9 cellular contexts compared by ENCODE assay signal in the genomic region with DNA sequence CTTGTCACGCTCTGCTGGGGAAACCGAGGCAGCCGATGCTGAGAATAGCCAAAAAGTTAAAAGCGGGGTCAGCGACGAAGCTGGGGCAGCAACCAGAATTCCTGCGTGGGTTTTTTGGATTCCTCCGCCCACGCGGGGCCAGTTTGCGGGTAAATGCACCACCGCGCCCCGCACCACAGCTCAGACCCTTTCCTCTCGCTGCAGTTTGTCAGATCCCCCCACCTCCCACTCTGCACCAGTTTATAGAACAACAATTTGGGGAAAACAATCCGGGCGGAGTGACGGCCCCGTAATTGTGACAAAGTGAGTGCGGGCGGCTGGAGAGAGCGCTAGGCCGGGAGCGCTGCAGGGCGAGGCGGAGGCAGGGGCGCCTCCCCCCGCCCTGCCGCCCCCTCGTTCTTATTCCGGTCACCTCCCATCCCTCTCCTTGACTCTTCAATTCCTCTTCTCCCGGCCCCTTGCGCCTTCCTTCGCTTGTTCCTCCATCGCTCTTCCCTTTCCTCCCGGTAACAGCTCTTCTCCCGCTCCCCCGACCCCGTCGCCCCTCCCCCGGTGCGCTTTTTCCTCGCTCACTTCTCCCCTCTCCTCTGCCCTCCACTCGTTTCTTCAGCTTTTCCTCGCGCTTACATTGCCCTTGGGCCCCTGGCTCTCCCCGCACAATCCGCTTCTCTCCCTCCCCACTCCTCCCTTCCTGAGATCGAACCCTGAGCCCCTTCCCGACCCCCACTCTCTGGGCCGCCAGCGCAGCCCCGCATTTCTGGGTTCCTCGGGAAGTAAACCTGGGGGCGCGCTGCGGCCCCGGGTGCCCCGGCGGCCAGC. TPM values are rescaled to one million over a fixed set of nuclear protein-coding genes. Genes with fewer than 3 reads are reported as not detected.
DNase-seq lines count a peak whose midpoint lies in the region; ATAC-seq and TF ChIP-seq lines count a peak whose summit lies in the region.
"Had no signal": no experiment of that assay in that cellular context is flagged by ENCODE, and none has a peak within 500 bp of the region (broad histone marks: within the 10 kb centered on the region; RNA-seq: fewer than 3 reads in every experiment).

No MANE protein-coding gene starts in this region.

- H2BK120ac ChIP-seq in trophoblast cell (ENCODE audit: insufficient read depth, low read length, poor library complexity) = no peak overlapping the region

- TF ChIP-seq CTCF in endodermal cell (conservative IDR thresholded peaks at IDR 0.05) = no peak

- no peaks in the 10 kb centered on the region for H3K9me3 Mint-ChIP-seq in CD8-positive, alpha-beta memory T cell
- H3K9me3 Mint-ChIP-seq in endodermal cell = no peaks in the 10 kb centered on the region

- H3K4ac ChIP-seq in trophoblast cell (ENCODE audit: low read depth, low read length) = no peak overlapping the region

- no peak overlapping the region for H2AFZ ChIP-seq in trophoblast cell (ENCODE audit: insufficient read depth, low read length, poor library complexity)

- no peaks in the 10 kb centered on the region for H3K9me3 ChIP-seq in CD8-positive, alpha-beta memory T cell (ENCODE audit: low read length)
- H3K9me3 ChIP-seq in endodermal cell (ENCODE audit: control insufficient read depth, low read length) = no peaks in the 10 kb centered on the region
- peaks cover 8% of the 10 kb centered on the region for H3K9me3 ChIP-seq in trophoblast cell (ENCODE audit: insufficient read depth, low read depth, low read length)
- H3K9me3 ChIP-seq: adrenal gland had no signal

- ATAC-seq in GM18868 (IDR thresholded peaks at IDR 0.05; ENCODE audit: unreplicated experiment) (no peak), HG03159 (IDR thresholded peaks at IDR 0.05; ENCODE audit: unreplicated experiment) (no peak)

- H3K23ac ChIP-seq in trophoblast cell (ENCODE audit: low read length) = no peak overlapping the region

- H3K4me3 Mint-ChIP-seq in CD8-positive, alpha-beta memory T cell = peak overlapping the region; percentile 66 to 91 (median 85)
- peak overlapping the region; percentile 58 for H3K4me3 Mint-ChIP-seq in endodermal cell

- CTCF ChIA-PET in CD8-positive, alpha-beta memory T cell (lab: Charles Lee) = interaction anchor here (1.4 to 6.8 kb wide), 9 partner anchors 9 to 168 kb away, joined by 3 to 102 read pairs (median 18); partner anchors contain the start of genes C1QL4, PRPH, SPATS2 and TROAP

- H2AK5ac ChIP-seq in trophoblast cell (ENCODE audit: low read length) = no peak overlapping the region

- H3K4me1 Mint-ChIP-seq in CD8-positive, alpha-beta memory T cell = peaks cover 33 to 62% (median 41%) of the 10 kb centered on the region in 3 donors
- H3K4me1 Mint-ChIP-seq in endodermal cell = peaks cover 15% of the 10 kb centered on the region

- H4K12ac ChIP-seq in trophoblast cell (ENCODE audit: low read depth, low read length) = no peak overlapping the region

- H2BK5ac ChIP-seq in trophoblast cell (ENCODE audit: low read depth, low read length, poor library complexity) = no peak overlapping the region

- H3K36me3 ChIP-seq in CD8-positive, alpha-beta memory T cell (ENCODE audit: insufficient read depth, low read length) = no peaks in the 10 kb centered on the region
- H3K36me3 ChIP-seq in endodermal cell (ENCODE audit: control insufficient read depth, insufficient read depth, low read length) (no peaks in the 10 kb centered on the region), trophoblast cell (ENCODE audit: control insufficient read depth in 1 of 2, insufficient read depth in 2 of 2, low read length in 2 of 2) (no peaks in the 10 kb centered on the region)
- H3K36me3 ChIP-seq: adrenal gland had no signal

- no peak overlapping the region for H4K91ac ChIP-seq in trophoblast cell (ENCODE audit: low read depth, low read length)

- no peak overlapping the region for H3K14ac ChIP-seq in trophoblast cell (ENCODE audit: low read length)

- H3K4me1 ChIP-seq in CD8-positive, alpha-beta memory T cell (ENCODE audit: insufficient read depth, low read length) = peaks cover 52% of the 10 kb centered on the region
- H3K4me1 ChIP-seq in endodermal cell (ENCODE audit: control insufficient read depth, insufficient read depth, low read length) (peaks cover 5% of the 10 kb centered on the region), trophoblast cell (ENCODE audit: control insufficient read depth in 1 of 2, insufficient read depth in 2 of 2, low read length in 2 of 2) (peaks cover 21 to 27% of the 10 kb centered on the region in 2 experiments)

- no peaks in the 10 kb centered on the region for H3K79me1 ChIP-seq in trophoblast cell (ENCODE audit: low read length)

- POLR2A ChIA-PET in CD8-positive, alpha-beta memory T cell (lab: Charles Lee) = interaction anchor here (1.6 to 2.0 kb wide), 2 partner anchors 21 to 23 kb away, joined by 6 to 12 read pairs; partner anchors contain the start of genes SPATS2 and TROAP

- no peak overlapping the region for H3K27ac ChIP-seq in CD8-positive, alpha-beta memory T cell (ENCODE audit: low read depth, low read length)
- H3K27ac ChIP-seq in endodermal cell (ENCODE audit: low read depth, low read length) = no peak overlapping the region
- no peak overlapping the region for H3K27ac ChIP-seq in trophoblast cell (ENCODE audit: low read depth, low read length)
- H3K27ac ChIP-seq: adrenal gland had no signal

- H3K18ac ChIP-seq in trophoblast cell (ENCODE audit: low read length) = no peak overlapping the region

- 0 to 1% methylated on average over 10 to 60 of the region's 60 CpGs for WGBS in endodermal cell (ENCODE audit: insufficient coverage in 1 of 2, insufficient read length in 1 of 2), 2 experiments
- WGBS in trophoblast cell (ENCODE audit: extremely low coverage, insufficient coverage, insufficient read length) = no CpG with 5 or more reads among the region's 60 CpGs

- no peak overlapping the region for H3K9ac ChIP-seq in endodermal cell (ENCODE audit: extremely low read depth, low read length, poor library complexity, severe bottlenecking)
- no peak overlapping the region for H3K9ac ChIP-seq in trophoblast cell (ENCODE audit: low read length)

- peak overlapping the region; percentile 51 for H3K4me2 ChIP-seq in trophoblast cell (ENCODE audit: low read length)

- H3K4me3 ChIP-seq in CD8-positive, alpha-beta memory T cell (ENCODE audit: low read length) = peak overlapping the region; percentile 69
- H3K4me3 ChIP-seq in endodermal cell (ENCODE audit: low read length) (peak overlapping the region; percentile 65), trophoblast cell (ENCODE audit: low read depth, low read length) (no peak overlapping the region)

- DNase-seq in CD8-positive, alpha-beta memory T cell = no peak
- DNase-seq in HuH-7 (ENCODE audit: low spot score) (peak; percentile 68), endodermal cell (peak; percentile 84), trophoblast cell (no peak), cerebellum (ENCODE audit: low spot score) (no peak), COR-L47 (lab: John Stamatoyannopoulos, UW) (no peak)

- H3K36me3 Mint-ChIP-seq in CD8-positive, alpha-beta memory T cell = no peaks in the 10 kb centered on the region
- no peaks in the 10 kb centered on the region for H3K36me3 Mint-ChIP-seq in endodermal cell (ENCODE audit: low read depth)

- no peak overlapping the region for H4K8ac ChIP-seq in trophoblast cell (ENCODE audit: low read depth, low read length)

- H2BK12ac ChIP-seq in trophoblast cell (ENCODE audit: low read length) = no peak overlapping the region

- H3K27me3 Mint-ChIP-seq in CD8-positive, alpha-beta memory T cell = peaks cover 48 to 53% of the 10 kb centered on the region in 2 donors
- H3K27me3 Mint-ChIP-seq in endodermal cell (ENCODE audit: insufficient read depth) = peaks cover 97% of the 10 kb centered on the region

- H3K79me2 ChIP-seq in trophoblast cell (ENCODE audit: control insufficient read depth, insufficient read depth, low read length, poor library complexity) = no peaks in the 10 kb centered on the region

- peaks cover 61% of the 10 kb centered on the region for H3K27me3 ChIP-seq in CD8-positive, alpha-beta memory T cell (ENCODE audit: insufficient read depth, low read length, poor library complexity, severe bottlenecking)
- H3K27me3 ChIP-seq in endodermal cell (ENCODE audit: control insufficient read depth, insufficient read depth, low read length, poor library complexity, severe bottlenecking) (peaks cover 84% of the 10 kb centered on the region), trophoblast cell (ENCODE audit: insufficient read depth, low read length) (peaks cover 60% of the 10 kb centered on the region)

- H3K27ac Mint-ChIP-seq in CD8-positive, alpha-beta memory T cell = no peak overlapping the region
- H3K27ac Mint-ChIP-seq in endodermal cell = no peak overlapping the region

RNA-seq across cellular contexts. Expression of gene DNAJC22, which starts 0.6 kb away (rescaled TPM):
- total RNA-seq in CD8-positive, alpha-beta memory T cell = not detected
- polyA plus RNA-seq in CD8-positive, alpha-beta memory T cell = not detected
- 1 to 10 TPM; 1.9 to 4.6 TPM for total RNA-seq in endodermal cell
- 1.9 TPM for polyA plus RNA-seq in endodermal cell (2013, experiment 1 of 2)
- polyA plus RNA-seq in endodermal cell (2013, experiment 2 of 2) = 2.2 TPM
- polyA plus RNA-seq in trophoblast cell (2013) = 1.1 and 1.3 TPM in 2 replicates
- total RNA-seq in cerebellum = 1.4 TPM

RNA-seq across cellular contexts. Expression of gene C1QL4, which starts 9.1 kb away (rescaled TPM):
- total RNA-seq in CD8-positive, alpha-beta memory T cell = not detected
- not detected for polyA plus RNA-seq in CD8-positive, alpha-beta memory T cell
- total RNA-seq in endodermal cell (under 1 TPM; 0.20 to 0.38 TPM), cerebellum (2.7 TPM)
- 31.0 TPM for polyA plus RNA-seq in endodermal cell (2013, experiment 1 of 2)
- polyA plus RNA-seq in endodermal cell (2013, experiment 2 of 2) = 38.9 TPM
- polyA plus RNA-seq in trophoblast cell (2013) = 0.04 TPM in 2 replicates
- polyA plus RNA-seq: adrenal gland had no signal

RNA-seq across cellular contexts. Expression of gene SPATS2, which starts 21.2 kb away (rescaled TPM):
- 1 to 10 TPM; 9.1 to 9.4 TPM for total RNA-seq in CD8-positive, alpha-beta memory T cell
- polyA plus RNA-seq in CD8-positive, alpha-beta memory T cell = 7.6 TPM
- total RNA-seq in endodermal cell (10 to 100 TPM; 50.2 to 64.8 TPM), cerebellum (59.9 TPM)
- polyA plus RNA-seq in endodermal cell (2013, experiment 1 of 2) = 52.3 TPM
- polyA plus RNA-seq in endodermal cell (2013, experiment 2 of 2) = 46.9 TPM
- polyA plus RNA-seq in trophoblast cell (2013) = 32.4 and 34.0 TPM in 2 replicates

RNA-seq across cellular contexts. Expression of gene TROAP, which starts 23.0 kb away (rescaled TPM):
- 10 to 100 TPM; 33.6 to 35.0 TPM for total RNA-seq in CD8-positive, alpha-beta memory T cell
- 0.79 TPM for polyA plus RNA-seq in CD8-positive, alpha-beta memory T cell
- total RNA-seq in endodermal cell (10 to 100 TPM; 60.5 to 87.4 TPM), cerebellum (6.7 TPM)
- polyA plus RNA-seq in endodermal cell (2013, experiment 1 of 2) = 89.3 TPM
- 86.0 TPM for polyA plus RNA-seq in endodermal cell (2013, experiment 2 of 2)
- polyA plus RNA-seq in trophoblast cell (2013) = 36.9 and 42.9 TPM in 2 replicates

RNA-seq across cellular contexts. Expression of gene PRPH, which starts 51.1 kb away (rescaled TPM):
- total RNA-seq in CD8-positive, alpha-beta memory T cell = not detected
- not detected for polyA plus RNA-seq in CD8-positive, alpha-beta memory T cell
- total RNA-seq in endodermal cell (under 1 TPM; 0.42 to 0.51 TPM), cerebellum (3.1 TPM)
- polyA plus RNA-seq in endodermal cell (2013, experiment 1 of 2) = 18.3 TPM
- 16.8 TPM for polyA plus RNA-seq in endodermal cell (2013, experiment 2 of 2)
- polyA plus RNA-seq in trophoblast cell (2013) = 0.03 and 0.08 TPM in 2 replicates

Comparison
In these comparisons a context has a peak if more than half of its experiments do, and no peak if none do; other contexts are left out.
1. DNase-seq: peak in HuH-7 (single experiment) and endodermal cell (single experiment); none in CD8-positive, alpha-beta memory T cell (0 of 5), trophoblast cell (0 of 2), cerebellum (single experiment) and COR-L47 (single experiment).